Comparison of ENCODE assay signal across 9 cellular contexts in the genomic region with DNA sequence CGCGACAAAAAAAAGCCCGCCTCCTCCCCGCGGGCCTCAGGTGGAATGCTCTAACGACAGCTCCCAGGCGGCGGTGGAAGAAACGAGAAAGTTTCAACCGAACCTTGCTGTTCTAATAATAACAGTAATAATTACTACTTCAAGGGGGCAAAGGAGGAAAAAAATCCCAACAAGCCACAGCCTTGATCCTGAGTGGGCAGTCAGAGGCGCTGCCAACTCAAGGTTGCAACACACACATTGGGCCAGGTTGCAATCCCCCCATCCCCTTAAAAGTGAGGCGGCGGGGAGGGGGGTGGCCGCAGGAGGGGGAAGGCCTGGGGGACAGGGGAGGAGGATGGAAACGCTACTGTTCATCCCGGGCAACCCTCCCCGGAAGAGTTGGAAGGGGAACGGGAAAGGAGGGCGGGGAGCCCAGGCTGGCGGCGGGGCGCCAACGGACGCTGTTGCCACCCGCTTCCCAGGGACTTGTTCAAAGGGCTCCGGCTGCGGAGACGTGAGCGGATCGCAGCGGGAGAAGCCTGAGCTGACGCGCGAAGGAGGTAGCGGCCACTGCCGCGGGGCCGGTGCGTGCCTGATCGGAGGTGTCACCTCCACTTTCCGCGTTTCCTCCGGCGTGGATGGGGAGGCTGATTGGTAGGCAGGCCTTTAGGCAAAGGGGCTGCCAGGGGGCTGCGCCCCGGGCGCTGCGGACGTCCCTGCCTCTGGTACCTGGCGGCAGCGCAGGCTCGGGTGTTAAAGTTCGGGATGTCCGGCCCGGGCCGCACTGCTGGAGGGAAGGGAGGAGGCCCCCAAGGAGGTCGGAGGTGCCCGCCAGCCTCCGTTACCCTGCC. TPM values are rescaled to one million over a fixed set of nuclear protein-coding genes. Genes with fewer than 3 reads are reported as not detected.
DNase-seq lines count a peak whose midpoint lies in the region; ATAC-seq, FAIRE-seq and TF ChIP-seq lines count a peak whose summit lies in the region.
"Had no signal": no experiment of that assay in that cellular context is flagged by ENCODE, and none has a peak within 500 bp of the region (broad histone marks: within the 10 kb centered on the region; RNA-seq: fewer than 3 reads in every experiment).

No MANE protein-coding gene starts in this region.

- H3K4me1 ChIP-seq in HUES48 (ENCODE audit: control insufficient read depth, insufficient read depth, low read length) (peaks cover 25% of the 10 kb centered on the region), astrocyte (ENCODE audit: insufficient read depth, low read length) (peaks cover 7% of the 10 kb centered on the region), hepatocyte (ENCODE audit: insufficient read depth) (peaks cover 22% of the 10 kb centered on the region), psoas muscle (peaks cover 35% of the 10 kb centered on the region)

- H3K4me3 ChIP-seq in HUES48 (ENCODE audit: low read depth, low read length) = peak overlapping the region; percentile 94
- peak overlapping the region; percentile 79 for H3K4me3 ChIP-seq in astrocyte (ENCODE audit: insufficient read depth, low read depth, low read length)
- H3K4me3 ChIP-seq in hepatocyte = peak overlapping the region; percentile 89
- H3K4me3 ChIP-seq in psoas muscle = peak overlapping the region; percentile 95

- peak; percentile 8 to 36 (median 10) for ATAC-seq in psoas muscle

- peak; percentile 5 for DNase-seq in DMS153 (lab: John Stamatoyannopoulos, UW)
- DNase-seq in DMS153 treated with DMSO at 0.1 percent for 48 hours (lab: John Stamatoyannopoulos, UW; ENCODE audit: unreplicated experiment) = no peak
- peak; percentile 31 to 51 (median 43) for DNase-seq in T-helper 1 cell
- peak; percentile 35 for DNase-seq in astrocyte (ENCODE audit: low read depth)
- peak; percentile 73 for DNase-seq in hepatocyte (ENCODE audit: low spot score)
- peak; percentile 60 to 81 for DNase-seq in psoas muscle
- DNase-seq in GOT3 (lab: John Stamatoyannopoulos, UW) = no peak

- H3K9ac ChIP-seq in HUES48 (ENCODE audit: low read depth, low read length) = no peak overlapping the region
- H3K9ac ChIP-seq in astrocyte (ENCODE audit: low read length) = peak overlapping the region; percentile 91

- H3K36me3 Mint-ChIP-seq in astrocyte (ENCODE audit: low read depth, unreplicated experiment) = no peaks in the 10 kb centered on the region

- no peaks in the 10 kb centered on the region for H3K9me3 ChIP-seq in HUES48 (ENCODE audit: control insufficient read depth, insufficient read depth, low read length)
- no peaks in the 10 kb centered on the region for H3K9me3 ChIP-seq in astrocyte (ENCODE audit: insufficient read depth, low read depth, low read length)
- H3K9me3 ChIP-seq in hepatocyte (ENCODE audit: low read depth) = no peaks in the 10 kb centered on the region
- H3K9me3 ChIP-seq in psoas muscle = no peaks in the 10 kb centered on the region

- H4K20me1 ChIP-seq in astrocyte (ENCODE audit: insufficient read depth, low read length) = peaks cover 15% of the 10 kb centered on the region
- H4K20me1 ChIP-seq in hepatocyte (ENCODE audit: insufficient read depth, poor library complexity, severe bottlenecking) = peaks cover 7% of the 10 kb centered on the region

- peak overlapping the region; percentile 96 for H2AFZ ChIP-seq in astrocyte (ENCODE audit: low read depth, low read length)
- peak overlapping the region; percentile 70 for H2AFZ ChIP-seq in hepatocyte

- TF ChIP-seq CTCF in astrocyte (IDR thresholded peaks at IDR 0.05; ENCODE audit: insufficient read depth, low read depth, low read length) (no peak), hepatocyte (IDR thresholded peaks at IDR 0.05; ENCODE audit: poor library complexity) (no peak), psoas muscle (IDR thresholded peaks at IDR 0.05) (no peak)

- no peaks in the 10 kb centered on the region for H3K9me3 Mint-ChIP-seq in astrocyte (ENCODE audit: unreplicated experiment)

- peaks cover 69% of the 10 kb centered on the region for H3K27me3 ChIP-seq in HUES48 (ENCODE audit: control insufficient read depth, insufficient read depth, low read length)
- no peaks in the 10 kb centered on the region for H3K27me3 ChIP-seq in astrocyte (ENCODE audit: insufficient read depth, low read length)
- H3K27me3 ChIP-seq in hepatocyte = no peaks in the 10 kb centered on the region
- no peaks in the 10 kb centered on the region for H3K27me3 ChIP-seq in psoas muscle (ENCODE audit: insufficient read depth in 3 of 3, low read length in 2 of 3)

- peaks cover 32% of the 10 kb centered on the region for H3K79me2 ChIP-seq in astrocyte (ENCODE audit: insufficient read depth, low read length)
- H3K79me2 ChIP-seq in hepatocyte = peaks cover 27% of the 10 kb centered on the region

- under 1% methylated on average over 53 of the region's 59 CpGs for WGBS in hepatocyte (ENCODE audit: low lambda C conversion rate, missing lambda C conversion rate)
- WGBS in psoas muscle, 3 donors = 0% methylated on average over 40 to 59 of the region's 59 CpGs

- H3K4me2 ChIP-seq in astrocyte (ENCODE audit: low read length) = peak overlapping the region; percentile 93
- H3K4me2 ChIP-seq in hepatocyte = peak overlapping the region; percentile 95

- peak overlapping the region; percentile 94 for H3K4me3 Mint-ChIP-seq in astrocyte (ENCODE audit: unreplicated experiment)

- peaks cover 8% of the 10 kb centered on the region for H3K4me1 Mint-ChIP-seq in astrocyte (ENCODE audit: low read depth, unreplicated experiment)

- peaks cover 10% of the 10 kb centered on the region for H3K27me3 Mint-ChIP-seq in astrocyte (ENCODE audit: low read depth, unreplicated experiment)

- H3K36me3 ChIP-seq in HUES48 (ENCODE audit: control insufficient read depth, insufficient read depth, low read length) = no peaks in the 10 kb centered on the region
- H3K36me3 ChIP-seq in astrocyte (ENCODE audit: insufficient read depth, low read length) = no peaks in the 10 kb centered on the region
- no peaks in the 10 kb centered on the region for H3K36me3 ChIP-seq in hepatocyte (replicated peaks; ENCODE audit: insufficient read depth, low read depth)
- H3K36me3 ChIP-seq in psoas muscle (ENCODE audit: insufficient read depth in 1 of 2, low read depth in 1 of 2) = no peaks in the 10 kb centered on the region

- H3K27ac ChIP-seq in HUES48 (ENCODE audit: low read depth, low read length) (no peak overlapping the region), astrocyte (ENCODE audit: low read depth, low read length) (peak overlapping the region; percentile 74), hepatocyte (peak overlapping the region; percentile 88), psoas muscle (peak overlapping the region; percentile 99)

- intact Hi-C loops in psoas muscle (cut with DNase I) = loop anchor here in 1 of 2 donors (5.0 to 10.0 kb wide), 4 partner anchors 69 to 971 kb away; a partner anchor contains a TSS

- H3K9me2 ChIP-seq in hepatocyte (replicated peaks; ENCODE audit: insufficient read depth) = no peaks in the 10 kb centered on the region

- H3K27ac Mint-ChIP-seq in astrocyte (ENCODE audit: unreplicated experiment) = peak overlapping the region; percentile 93

- no peak for FAIRE-seq in astrocyte (lab: Jason Lieb, UNC)
- FAIRE-seq: A204.1 had no signal

RNA-seq across cellular contexts. Expression of a gene that starts 0.6 kb away (rescaled TPM):
- 49.9 and 54.2 TPM in 2 replicates for total RNA-seq in astrocyte
- total RNA-seq in hepatocyte = 65.3 and 95.1 TPM in 2 replicates
- polyA plus RNA-seq in hepatocyte = 30.1 and 39.9 TPM in 2 replicates
- 10 to 100 TPM; 62.2 to 97.2 (median 80.6) TPM for total RNA-seq in psoas muscle
- 10 to 100 TPM; 13.8 to 73.3 (median 26.5) TPM for polyA plus RNA-seq in psoas muscle

Comparison
In these comparisons a context has a peak if more than half of its experiments do, and no peak if none do; other contexts are left out.
1. DNase-seq: peak in DMS153 (single experiment), T-helper 1 cell (5 of 5), astrocyte (single experiment), hepatocyte (single experiment) and psoas muscle (2 of 2); none in DMS153 treated with DMSO at 0.1 percent for 48 hours (single experiment) and GOT3 (single experiment).
2. Peak in every context shown above with its lines, with median percentiles within 50 percentile points of each other: H3K4me3 ChIP-seq.